Comparison of ENCODE assay signal across 20 cellular contexts in genomic region chr4:33390977-33391376, GRCh38.
DNase-seq lines count a peak whose midpoint lies in the region; ATAC-seq, FAIRE-seq and TF ChIP-seq lines count a peak whose summit lies in the region.
"Had no signal": no experiment of that assay in that cellular context is flagged by ENCODE, and none has a peak within 500 bp of the region (broad histone marks: within the 10 kb centered on the region; RNA-seq: fewer than 3 reads in every experiment).

No MANE protein-coding gene starts in this region.

- peak; percentile 75 for TF ChIP-seq EP300 in neural cell (conservative IDR thresholded peaks at IDR 0.05; ENCODE audit: poor library complexity, severe bottlenecking)

- H3K9ac ChIP-seq in neural cell (ENCODE audit: low read length), result no peak overlapping the region
- H3K9ac ChIP-seq: BLaER1 treated with 17β-estradiol and CSF1 and Interleukin-3, amounts not matched to agents 10 nM and 100 nM had no signal

- no peak for ATAC-seq in GM21526 (IDR thresholded peaks at IDR 0.05; ENCODE audit: low FRiP score, unreplicated experiment)
- ATAC-seq: CD8-positive, alpha-beta T cell; GM12878 had no signal

- H3K4me2 ChIP-seq in neural cell (ENCODE audit: low read length), result no peak overlapping the region
- H3K4me2 ChIP-seq: BLaER1 treated with 17β-estradiol and CSF1 and Interleukin-3, amounts not matched to agents 10 nM and 100 nM had no signal

- no peaks in the 10 kb centered on the region for H3K36me3 ChIP-seq in neural cell (ENCODE audit: insufficient read depth, low read length)
- H3K36me3 ChIP-seq: BLaER1 treated with 17β-estradiol and CSF1 and Interleukin-3, amounts not matched to agents 10 nM and 100 nM had no signal

- TF ChIP-seq RAD21 in neural cell (conservative IDR thresholded peaks at IDR 0.05), result peak; percentile 11

- peak; percentile 9 for FAIRE-seq in urothelium cell line (lab: Jason Lieb, UNC)
- FAIRE-seq: D721Med, GM12878, GM12892, GM18507 had no signal

- H3K27me3 ChIP-seq in neural cell (ENCODE audit: insufficient read depth, low read depth, low read length), result no peaks in the 10 kb centered on the region
- H3K27me3 ChIP-seq: BLaER1 treated with 17β-estradiol and CSF1 and Interleukin-3, amounts not matched to agents 10 nM and 100 nM had no signal

- DNase-seq in Ammon's horn (ENCODE audit: low spot score), result peak; percentile 7
- DNase-seq in urothelium cell line (ENCODE audit: low spot score), result no peak
- no peak for DNase-seq in NCI-H187 treated with DMSO at 0.1 percent for 48 hours (lab: John Stamatoyannopoulos, UW)
- DNase-seq: 8988T; ACHN; Caco-2; Calu3; CD4-positive, alpha-beta T cell; CD8-positive, alpha-beta T cell; DND-41; EL; GDM1 had no signal

- no peaks in the 10 kb centered on the region for H4K20me1 ChIP-seq in neural cell (ENCODE audit: insufficient read depth)
- H4K20me1 ChIP-seq: BLaER1 treated with 17β-estradiol and CSF1 and Interleukin-3, amounts not matched to agents 10 nM and 100 nM had no signal

- no peaks in the 10 kb centered on the region for H3K9me3 ChIP-seq in neural cell (ENCODE audit: low read length)
- H3K9me3 ChIP-seq: BLaER1 treated with 17β-estradiol and CSF1 and Interleukin-3, amounts not matched to agents 10 nM and 100 nM; Caco-2 had no signal

- H3K27ac ChIP-seq in neural cell (ENCODE audit: low read length), result no peak overlapping the region
- H3K27ac ChIP-seq: BLaER1 treated with 17β-estradiol and CSF1 and Interleukin-3, amounts not matched to agents 10 nM and 100 nM; C4-2B had no signal

- H2AFZ ChIP-seq in neural cell (ENCODE audit: low read depth, low read length), result no peak overlapping the region

- no peak for TF ChIP-seq CTCF in neural cell (IDR thresholded peaks at IDR 0.05; ENCODE audit: poor library complexity, severe bottlenecking)

- H3K9me2 ChIP-seq in neural cell (ENCODE audit: insufficient read depth, low read length), result no peaks in the 10 kb centered on the region

- no peak overlapping the region for H3K4me3 ChIP-seq in neural cell (ENCODE audit: low read length)
- H3K4me3 ChIP-seq: BLaER1 treated with 17β-estradiol and CSF1 and Interleukin-3, amounts not matched to agents 10 nM and 100 nM; GM12878 had no signal

- H3K79me2 ChIP-seq in neural cell (replicated peaks; ENCODE audit: insufficient read depth, low read length), result no peaks in the 10 kb centered on the region

- no peaks in the 10 kb centered on the region for H3F3A ChIP-seq in neural cell (ENCODE audit: insufficient read depth, low read length, poor library complexity, severe bottlenecking)

TF ChIP-seq in neural cell, 6 proteins besides CTCF, POLR2A, EP300 and RAD21:
- peak; percentile 53 for TF ChIP-seq POLR2AphosphoS5 (IDR thresholded peaks at IDR 0.05)
- TF ChIP-seq TAF1 (IDR thresholded peaks at IDR 0.05; ENCODE audit: low read depth), result no peak
- peak; percentile 97 for TF ChIP-seq REST (IDR thresholded peaks at IDR 0.05; ENCODE audit: borderline replicate concordance)
TF ChIP-seq in neural cell: peak in this region for 2.
